24 cellular contexts compared by ENCODE assay signal in the genomic region with DNA sequence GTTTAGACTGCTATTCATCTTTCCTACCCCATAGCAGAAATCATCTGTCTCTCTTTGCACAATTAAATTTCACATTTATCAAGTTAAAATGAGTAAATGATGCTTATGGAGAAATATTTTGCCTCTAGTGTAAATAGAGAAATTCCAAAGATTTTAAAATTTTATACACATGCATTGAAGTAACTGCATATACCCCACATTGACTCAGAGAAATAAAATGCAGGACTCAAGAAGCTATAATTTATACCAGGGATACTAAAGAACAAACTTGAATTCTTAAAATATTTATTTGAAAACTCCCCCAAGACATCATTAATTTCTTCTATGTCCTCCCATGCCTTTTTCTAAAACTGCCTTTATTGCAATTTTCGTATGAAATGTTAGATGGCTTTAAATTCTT.
A peak's percentile ranks its signal among the peaks of the same experiment; 100 is the strongest.
DNase-seq lines count a peak whose midpoint lies in the region; ATAC-seq and TF ChIP-seq lines count a peak whose summit lies in the region.
"Had no signal": no experiment of that assay in that cellular context is flagged by ENCODE, and none has a peak within 500 bp of the region (broad histone marks: within the 10 kb centered on the region; RNA-seq: fewer than 3 reads in every experiment).

No MANE protein-coding gene starts in this region.

- TF ChIP-seq CTCF in AG10803 (conservative IDR thresholded peaks at IDR 0.05; ENCODE audit: low read length) (no peak), omental fat pad (IDR thresholded peaks at IDR 0.05) (no peak)

- H3K4me3 ChIP-seq in AG10803 (ENCODE audit: low read length) = no peak overlapping the region
- H3K4me3 ChIP-seq: BLaER1, GM12878 had no signal

- DNase-seq in AG10803 (ENCODE audit: low read depth) (peak; percentile 53), EL (peak; percentile 24), amniotic epithelial cell (ENCODE audit: low read depth) (peak; percentile 49), fibroblast of peridontal ligament (ENCODE audit: extremely low read depth) (peak; percentile 24), kidney tubule cell (ENCODE audit: low spot score) (no peak), omental fat pad (ENCODE audit: low spot score) (no peak)
- no peak for DNase-seq in activated CD4-positive, alpha-beta T cell treated with anti-CD3 and anti-CD28 coated beads for 48 hours
- no peak for DNase-seq in activated CD4-positive, alpha-beta T cell treated with anti-CD3 and anti-CD28 coated beads, Interleukin-2, amount 50 U/mL, for 48 hours
- DNase-seq: 8988T; ACHN; BE2C; C1 segment of cervical spinal cord; CD4-positive, alpha-beta memory T cell; CD4-positive, CD25-positive, alpha-beta regulatory T cell; CD8-positive, alpha-beta memory T cell; COR-L47; DMS 273 treated with DMSO at 0.1 percent for 48 hours; DMS153; DMS53; DMS79; DND-41; GDM1 had no signal

- no peak for ATAC-seq in omental fat pad (ENCODE audit: low FRiP score)
- ATAC-seq: GM12878 had no signal

Comparison
In these comparisons a context has a peak if more than half of its experiments do, and no peak if none do; other contexts are left out.
1. DNase-seq: peak in AG10803 (single experiment), EL (single experiment), amniotic epithelial cell (single experiment) and fibroblast of peridontal ligament (single experiment); none in kidney tubule cell (single experiment), omental fat pad (single experiment), activated CD4-positive, alpha-beta T cell treated with anti-CD3 and anti-CD28 coated beads for 48 hours (single experiment) and activated CD4-positive, alpha-beta T cell treated with anti-CD3 and anti-CD28 coated beads, Interleukin-2, amount 50 U/mL, for 48 hours (0 of 2).